17 cellular contexts compared by ENCODE assay signal in the genomic region with DNA sequence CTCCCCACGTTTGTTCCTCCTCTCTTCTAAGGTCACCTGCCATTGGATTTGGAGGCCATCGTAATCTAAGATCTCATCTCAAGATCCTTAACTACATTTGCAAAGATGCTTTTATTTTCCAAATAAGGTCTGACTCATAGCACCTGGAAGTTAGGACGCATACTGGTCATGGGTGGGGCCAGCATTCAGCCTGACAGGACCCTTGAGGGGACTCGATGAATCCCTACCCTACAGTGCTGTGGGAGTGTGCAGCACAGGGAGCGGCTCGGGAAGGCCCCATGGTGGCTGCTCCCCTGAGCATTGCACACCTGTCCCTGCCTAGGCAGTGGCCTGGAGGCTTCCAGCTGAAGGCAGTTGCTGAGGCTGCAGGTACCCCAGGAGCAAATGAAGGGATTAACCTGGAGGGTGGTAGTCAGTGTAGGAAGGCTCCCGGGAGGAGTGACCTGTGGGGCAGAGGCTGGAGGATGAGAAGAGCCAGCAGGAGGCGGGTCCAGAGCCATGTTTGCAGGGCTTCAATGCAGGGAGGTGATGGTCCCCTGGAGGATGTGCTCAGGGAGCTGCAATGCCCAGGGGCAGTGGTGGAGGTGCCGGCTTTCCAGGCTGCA.
"Had no signal": no experiment of that assay in that cellular context is flagged by ENCODE, and none has a peak within 500 bp of the region (broad histone marks: within the 10 kb centered on the region; RNA-seq: fewer than 3 reads in every experiment).

No MANE protein-coding gene starts in this region.

- H3K27ac ChIP-seq: colonic mucosa, left lung, sigmoid colon, thoracic aorta had no signal

- H3K36me3 Mint-ChIP-seq: brain had no signal

- H3K36me3 ChIP-seq: colonic mucosa, left lung, sigmoid colon, thoracic aorta had no signal

- H3K27ac Mint-ChIP-seq: activated CD4-positive, alpha-beta T cell treated with anti-CD3 and anti-CD28 coated beads, Interleukin-2, amount 10 ng/mL, durations not matched to agents 7 days and 5 days; activated CD8-positive, alpha-beta T cell treated with anti-CD3 and anti-CD28 coated beads, Interleukin-2, amount 10 ng/mL, durations not matched to agents 7 days and 5 days; activated naive CD4-positive, alpha-beta T cell treated with anti-CD3 and anti-CD28 coated beads for 36 hours; stimulated activated naive B cell treated with anti-CD40 and anti-IgM and Interleukin-4, amounts not matched to agents 10 μg/mL and 1 μg/mL and 100 μg/mL, for 72 hours had no signal

- ATAC-seq: activated CD8-positive, alpha-beta T cell treated with anti-CD3 and anti-CD28 coated beads, Interleukin-2, amount 10 ng/mL, durations not matched to agents 7 days and 5 days; activated T-cell treated with anti-CD3 and anti-CD28 coated beads, Interleukin-2, amount 50 U/mL, for 4 hours; left lung; stimulated activated naive B cell treated with anti-CD40 and anti-IgM and Interleukin-4, amounts not matched to agents 10 μg/mL and 1 μg/mL and 100 μg/mL, for 72 hours had no signal

- DNase-seq: activated CD4-positive, alpha-beta T cell treated with anti-CD3 and anti-CD28 coated beads, Interleukin-2, amount 10 ng/mL, durations not matched to agents 7 days and 5 days; activated CD4-positive, CD25-positive, alpha-beta regulatory T cell; activated CD8-positive, alpha-beta T cell treated with anti-CD3 and anti-CD28 coated beads, Interleukin-2, amount 10 ng/mL, durations not matched to agents 7 days and 5 days; activated naive CD4-positive, alpha-beta T cell treated with anti-CD3 and anti-CD28 coated beads for 36 hours; activated T-cell treated with anti-CD3 and anti-CD28 coated beads, Interleukin-2, amount 50 U/mL, for 4 hours; anterior cingulate cortex; colonic mucosa; erythroblast; head of caudate nucleus; left lung; stimulated activated CD4-positive, alpha-beta T cell treated with anti-CD3 and anti-CD28 coated beads, Interleukin-4, amount 100 ng/mL, for 4 hours; stimulated activated naive B cell treated with anti-CD40 and anti-IgM and Interleukin-4, amounts not matched to agents 10 μg/mL and 1 μg/mL and 100 μg/mL, for 72 hours; T1000 had no signal

- H3K9me3 Mint-ChIP-seq: activated CD4-positive, alpha-beta T cell treated with anti-CD3 and anti-CD28 coated beads, Interleukin-2, amount 10 ng/mL, durations not matched to agents 7 days and 5 days; central memory CD8-positive, alpha-beta T cell had no signal

- H3K27me3 Mint-ChIP-seq: activated CD4-positive, alpha-beta T cell treated with anti-CD3 and anti-CD28 coated beads, Interleukin-2, amount 10 ng/mL, durations not matched to agents 7 days and 5 days had no signal

- H3K4me3 Mint-ChIP-seq: activated CD4-positive, alpha-beta T cell treated with anti-CD3 and anti-CD28 coated beads, Interleukin-2, amount 10 ng/mL, durations not matched to agents 7 days and 5 days; activated CD8-positive, alpha-beta T cell treated with anti-CD3 and anti-CD28 coated beads, Interleukin-2, amount 10 ng/mL, durations not matched to agents 7 days and 5 days; activated naive CD4-positive, alpha-beta T cell treated with anti-CD3 and anti-CD28 coated beads for 36 hours; activated T-cell treated with anti-CD3 and anti-CD28 coated beads, Interleukin-2, amount 50 U/mL, for 4 hours; brain; central memory CD8-positive, alpha-beta T cell; stimulated activated naive B cell treated with anti-CD40 and anti-IgM and Interleukin-4, amounts not matched to agents 10 μg/mL and 1 μg/mL and 100 μg/mL, for 72 hours had no signal

- H3K4me1 Mint-ChIP-seq: activated CD4-positive, alpha-beta T cell treated with anti-CD3 and anti-CD28 coated beads, Interleukin-2, amount 10 ng/mL, durations not matched to agents 7 days and 5 days; central memory CD8-positive, alpha-beta T cell; stimulated activated naive B cell treated with anti-CD40 and anti-IgM and Interleukin-4, amounts not matched to agents 10 μg/mL and 1 μg/mL and 100 μg/mL, for 72 hours had no signal

- H3K4me3 ChIP-seq: colonic mucosa, left lung, sigmoid colon, thoracic aorta had no signal

- H3K27me3 ChIP-seq: colonic mucosa, sigmoid colon had no signal

- H3K9me3 ChIP-seq: colonic mucosa, thoracic aorta had no signal

- H3K4me1 ChIP-seq: colonic mucosa, left lung had no signal
